ENCODE assay signal across 11 cellular contexts in the genomic region with DNA sequence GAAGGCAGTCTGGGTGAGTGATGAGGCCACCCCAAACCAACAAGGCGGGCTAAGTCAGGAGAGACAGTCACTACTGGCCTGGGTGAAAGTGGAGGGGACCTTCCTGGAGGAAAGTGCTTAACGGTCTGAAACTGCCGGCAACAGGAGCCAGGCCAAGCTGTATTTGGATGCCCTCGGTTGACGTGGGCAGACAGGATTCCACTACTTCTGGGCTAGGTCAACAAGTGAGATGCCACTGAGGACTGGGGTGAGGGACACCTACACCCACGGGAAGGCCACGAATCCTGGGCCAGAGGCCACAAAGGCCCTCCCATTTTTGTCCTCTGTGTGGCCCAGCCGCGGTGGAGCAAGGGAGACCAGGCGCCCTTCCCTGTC. TPM values are rescaled to one million over a fixed set of nuclear protein-coding genes. Genes with fewer than 3 reads are reported as not detected.
DNase-seq lines count a peak whose midpoint lies in the region; ATAC-seq and TF ChIP-seq lines count a peak whose summit lies in the region.
"Had no signal": no experiment of that assay in that cellular context is flagged by ENCODE, and none has a peak within 500 bp of the region (broad histone marks: within the 10 kb centered on the region; RNA-seq: fewer than 3 reads in every experiment).

No MANE protein-coding gene starts in this region.

- H3K36me3 ChIP-seq in CD8-positive, alpha-beta T cell (ENCODE audit: insufficient read depth, low read length), result no peaks in the 10 kb centered on the region

- no peak for TF ChIP-seq CTCF in CD8-positive, alpha-beta T cell (IDR thresholded peaks at IDR 0.05)
- TF ChIP-seq CTCF in progenitor cell of endocrine pancreas (IDR thresholded peaks at IDR 0.05; ENCODE audit: unreplicated experiment), result no peak

- CTCF ChIA-PET in CD8-positive, alpha-beta T cell (lab: Charles Lee), result interaction anchor here (0.6 to 2.7 kb wide), 4 partner anchors 12 to 1002 kb away, joined by 3 to 8 read pairs (median 6); partner anchors contain the start of gene SPTBN5

- POLR2A ChIA-PET in CD8-positive, alpha-beta T cell (lab: Charles Lee), result interaction anchor here (0.6 kb wide), 1 partner anchor 13 kb away, joined by 3 read pairs; no protein-coding TSS in a partner anchor

- no peaks in the 10 kb centered on the region for H3K9me3 Mint-ChIP-seq in CD8-positive, alpha-beta T cell
- no peaks in the 10 kb centered on the region for H3K9me3 Mint-ChIP-seq in progenitor cell of endocrine pancreas (ENCODE audit: low read depth)

- 36% methylated on average over 10 of the region's 10 CpGs for WGBS in right cardiac atrium

- intact Hi-C loops in CD8-positive, alpha-beta T cell (cut with DNase I, micrococcal nuclease), result no loop called here
- intact Hi-C loops in right cardiac atrium (cut with DNase I), result no loop called here

- H3K4me1 ChIP-seq in CD8-positive, alpha-beta T cell (ENCODE audit: insufficient read depth, low read length), result peaks cover 8% of the 10 kb centered on the region
- H3K4me1 ChIP-seq in right cardiac atrium (ENCODE audit: control insufficient read depth, insufficient read depth, low read length), result no peaks in the 10 kb centered on the region

- no peak for ATAC-seq in CD8-positive, alpha-beta T cell
- ATAC-seq in T-helper 17 cell (no peak), right cardiac atrium (no peak), HG03135 (IDR thresholded peaks at IDR 0.05; ENCODE audit: unreplicated experiment) (no peak), HG02678 (IDR thresholded peaks at IDR 0.05; ENCODE audit: unreplicated experiment) (no peak), GM21529 (IDR thresholded peaks at IDR 0.05; ENCODE audit: unreplicated experiment) (no peak)

- H3K27me3 ChIP-seq in CD8-positive, alpha-beta T cell (ENCODE audit: insufficient read depth, low read length), result no peaks in the 10 kb centered on the region
- no peaks in the 10 kb centered on the region for H3K27me3 ChIP-seq in right cardiac atrium (ENCODE audit: control insufficient read depth, insufficient read depth)

- H3K9me3 ChIP-seq in CD8-positive, alpha-beta T cell (ENCODE audit: low read length), result no peaks in the 10 kb centered on the region
- no peaks in the 10 kb centered on the region for H3K9me3 ChIP-seq in T-helper 17 cell (ENCODE audit: control insufficient read depth, low read length, poor library complexity, severe bottlenecking)
- H3K9me3 ChIP-seq in right cardiac atrium (ENCODE audit: control insufficient read depth, low read length), result no peaks in the 10 kb centered on the region

- no peak for DNase-seq in CD8-positive, alpha-beta T cell
- DNase-seq in T-helper 17 cell, result no peak
- no peak for DNase-seq in right cardiac atrium
- DNase-seq in progenitor cell of endocrine pancreas (ENCODE audit: low spot score, unreplicated experiment), result no peak
- no peak for DNase-seq in activated CD4-positive, CD25-positive, alpha-beta regulatory T cell (lab: John Stamatoyannopoulos, UW)
- DNase-seq: amygdala, head of caudate nucleus, T-helper 9 cell had no signal

- peaks cover 12% of the 10 kb centered on the region for H3K27me3 Mint-ChIP-seq in CD8-positive, alpha-beta T cell (ENCODE audit: low read depth)
- H3K27me3 Mint-ChIP-seq in T-helper 17 cell (peaks cover 12% of the 10 kb centered on the region), progenitor cell of endocrine pancreas (peaks cover 41% of the 10 kb centered on the region)

- no peaks in the 10 kb centered on the region for H3K36me3 Mint-ChIP-seq in CD8-positive, alpha-beta T cell
- H3K36me3 Mint-ChIP-seq in T-helper 17 cell (ENCODE audit: low read depth) (peaks cover 4% of the 10 kb centered on the region), progenitor cell of endocrine pancreas (ENCODE audit: insufficient read depth) (no peaks in the 10 kb centered on the region)

- H3K4me1 Mint-ChIP-seq in CD8-positive, alpha-beta T cell (ENCODE audit: low read depth), result peaks cover 8% of the 10 kb centered on the region
- H3K4me1 Mint-ChIP-seq in T-helper 17 cell (peaks cover 10% of the 10 kb centered on the region), progenitor cell of endocrine pancreas (ENCODE audit: low read depth) (peaks cover 4% of the 10 kb centered on the region)

- no peak overlapping the region for H3K27ac ChIP-seq in CD8-positive, alpha-beta T cell (ENCODE audit: low read depth, low read length)
- peak overlapping the region; percentile 5 for H3K27ac ChIP-seq in right cardiac atrium (ENCODE audit: low read length)

- peak overlapping the region; percentile 66 for H3K4me3 Mint-ChIP-seq in CD8-positive, alpha-beta T cell
- H3K4me3 Mint-ChIP-seq in T-helper 17 cell (peak overlapping the region; percentile 80), progenitor cell of endocrine pancreas (ENCODE audit: low read depth) (peak overlapping the region; percentile 14)

- no peak overlapping the region for H3K27ac Mint-ChIP-seq in CD8-positive, alpha-beta T cell
- peak overlapping the region; percentile 53 for H3K27ac Mint-ChIP-seq in T-helper 17 cell
- H3K27ac Mint-ChIP-seq in progenitor cell of endocrine pancreas, result no peak overlapping the region

- H3K4me3 ChIP-seq in CD8-positive, alpha-beta T cell (ENCODE audit: low read depth, low read length), result no peak overlapping the region
- H3K4me3 ChIP-seq in right cardiac atrium (ENCODE audit: low read length), result no peak overlapping the region

RNA-seq across cellular contexts. Expression of gene SPTBN5, which starts 12.3 kb away (rescaled TPM):
- 1 to 10 TPM; 1.1 to 1.2 TPM for total RNA-seq in CD8-positive, alpha-beta T cell
- total RNA-seq in T-helper 17 cell, result 1 to 10 TPM; 1.9 to 2.2 TPM
- total RNA-seq in right cardiac atrium, result 1 to 10 TPM; 1.7 to 4.3 (median 3.8) TPM
- polyA plus RNA-seq in right cardiac atrium, result 2.3 TPM
- 6.6 and 7.9 TPM in 2 replicates for total RNA-seq in progenitor cell of endocrine pancreas

RNA-seq across cellular contexts. Expression of gene PLA2G4B, which starts 42.9 kb away (rescaled TPM):
- 10 to 100 TPM; 25.0 to 26.1 TPM for total RNA-seq in CD8-positive, alpha-beta T cell
- 10 to 100 TPM; 23.1 to 34.8 TPM for total RNA-seq in T-helper 17 cell
- total RNA-seq in right cardiac atrium, result 1 to 10 TPM; 1.8 to 7.1 (median 5.8) TPM
- 3.9 TPM for polyA plus RNA-seq in right cardiac atrium
- 13.1 and 13.8 TPM in 2 replicates for total RNA-seq in progenitor cell of endocrine pancreas

RNA-seq across cellular contexts. Expression of gene JMJD7, which starts 53.6 kb away (rescaled TPM):
- total RNA-seq in CD8-positive, alpha-beta T cell, result 10 to 100 TPM; 27.5 to 38.3 TPM
- 10 to 100 TPM; 26.7 to 35.6 TPM for total RNA-seq in T-helper 17 cell
- 10 to 100 TPM in 3 of 4 donors, 1 to 10 TPM in 1; 8.5 to 17.2 (median 16.2) TPM for total RNA-seq in right cardiac atrium
- polyA plus RNA-seq in right cardiac atrium, result 16.5 TPM
- total RNA-seq in progenitor cell of endocrine pancreas, result 18.0 and 26.2 TPM in 2 replicates

Comparison
In these comparisons a context has a peak if more than half of its experiments do, and no peak if none do; other contexts are left out.
1. H3K4me3 Mint-ChIP-seq: peak in every context shown above with its lines; median percentile 80 in T-helper 17 cell; 66 in CD8-positive, alpha-beta T cell; 14 in progenitor cell of endocrine pancreas.